25 cellular contexts compared by ENCODE assay signal in genomic region chr2:80299672-80300071, GRCh38. TPM values are rescaled to one million over a fixed set of nuclear protein-coding genes. Genes with fewer than 3 reads are reported as not detected.
"Had no signal": no experiment of that assay in that cellular context is flagged by ENCODE, and none has a peak within 500 bp of the region (broad histone marks: within the 10 kb centered on the region; RNA-seq: fewer than 3 reads in every experiment).

No MANE protein-coding gene starts in this region.

- H3K4me1 ChIP-seq: adrenal gland, breast epithelium, pancreas, psoas muscle, uterus had no signal

- H3K27ac ChIP-seq: adrenal gland, breast epithelium, coronary artery, epithelial cell of prostate, gastroesophageal sphincter, neutrophil, pancreas, psoas muscle, uterus had no signal

- H3K4me3 ChIP-seq: adrenal gland, breast epithelium, coronary artery, gastroesophageal sphincter, pancreas, psoas muscle, tibial nerve, uterus had no signal

- H3K9me3 ChIP-seq: adrenal gland, breast epithelium, gastroesophageal sphincter, neutrophil, pancreas, psoas muscle, tibial nerve, uterus had no signal

- H3K36me3 ChIP-seq: adrenal gland, breast epithelium, gastroesophageal sphincter, neutrophil, pancreas, tibial nerve, uterus had no signal

- H3K27me3 ChIP-seq: uterus had no signal

- DNase-seq: activated CD8-positive, alpha-beta memory T cell treated with anti-CD3 and anti-CD28 coated beads, Interleukin-2, amount 50 U/mL, for 48 hours; activated naive CD4-positive, alpha-beta T cell; activated T-cell treated with anti-CD3 and anti-CD28 coated beads, Interleukin-2, amount 50 U/mL, for 4 hours; adrenal gland; left ventricle myocardium superior; mammary epithelial cell; midbrain; natural killer cell; pancreas; psoas muscle; right cardiac atrium; stimulated activated CD4-positive, alpha-beta T cell treated with anti-CD3 and anti-CD28 coated beads, Interleukin-12 subunit alpha, Interleukin-12 subunit beta, amount 100 ng/mL, for 4 hours; stimulated activated CD4-positive, alpha-beta T cell treated with anti-CD3 and anti-CD28 coated beads, Interleukin-4, amount 100 ng/mL, for 4 hours; substantia nigra; uterus had no signal

RNA-seq across cellular contexts. Expression of gene LRRTM1, which starts 4.9 kb away (rescaled TPM):
- total RNA-seq: activated CD8-positive, alpha-beta memory T cell treated with anti-CD3 and anti-CD28 coated beads for 36 hours; activated T-cell treated with anti-CD3 and anti-CD28 coated beads, Interleukin-2, amount 50 U/mL, for 4 hours; activated T-helper 2 cell treated with anti-CD3 and anti-CD28 coated beads, Interferon-gamma antibody, Interleukin-2, Interleukin-4, amounts not matched to agents 10 μg/mL and 5 μg/mL and 100 μg/mL, durations not matched to agents 14 hours and 24 hours and 36 hours; astrocyte; mammary epithelial cell; natural killer cell; T-helper 2 cell treated with Interferon-gamma antibody and Interleukin-4, amounts not matched to agents 100 ng/mL and 5 ng/mL, for 36 hours had no signal
- polyA plus RNA-seq: mammary epithelial cell had no signal
